17 cellular contexts compared by ENCODE assay signal in genomic region chr3:128362026-128362965, GRCh38.
"Had no signal": no experiment of that assay in that cellular context is flagged by ENCODE, and none has a peak within 500 bp of the region (broad histone marks: within the 10 kb centered on the region; RNA-seq: fewer than 3 reads in every experiment).

No MANE protein-coding gene starts in this region.

- DNase-seq: activated CD4-positive, alpha-beta memory T cell treated with anti-CD3 and anti-CD28 coated beads, Interleukin-2, amount 10 ng/mL, durations not matched to agents 7 days and 5 days; activated CD4-positive, alpha-beta T cell treated with anti-CD3 and anti-CD28 coated beads, Interleukin-2, amount 10 ng/mL, durations not matched to agents 24 days and 14 days; activated gamma-delta T cell; activated T-cell treated with anti-CD3 and anti-CD28 coated beads for 4 hours; brain microvascular endothelial cell; colonic mucosa; dorsolateral prefrontal cortex; effector memory CD8-positive, alpha-beta T cell; esophagus squamous epithelium; heart right ventricle; lower lobe of right lung; naive thymus-derived CD4-positive, alpha-beta T cell; stimulated activated CD4-positive, alpha-beta T cell treated with anti-CD3 and anti-CD28 coated beads, Interleukin-4, amount 100 ng/mL, for 1 hour; stimulated activated naive CD4-positive, alpha-beta T cell treated with Interleukin-2 at 50 U/mL for 16 hours had no signal

- H3K36me3 ChIP-seq: brain microvascular endothelial cell, colonic mucosa, thoracic aorta had no signal

- H3K4me3 ChIP-seq: colonic mucosa, dorsolateral prefrontal cortex, esophagus squamous epithelium, heart right ventricle, lower lobe of right lung, thoracic aorta, vagina had no signal

- H3K27me3 ChIP-seq: brain microvascular endothelial cell, colonic mucosa, dorsolateral prefrontal cortex, esophagus squamous epithelium, heart right ventricle, vagina had no signal

- H3K27ac ChIP-seq: brain microvascular endothelial cell, colonic mucosa, dorsolateral prefrontal cortex, esophagus squamous epithelium, lower lobe of right lung, thoracic aorta, vagina had no signal

- H3K9me3 ChIP-seq: colonic mucosa, esophagus squamous epithelium, heart right ventricle, lower lobe of right lung, thoracic aorta, vagina had no signal

- H3K4me1 ChIP-seq: colonic mucosa, esophagus squamous epithelium, lower lobe of right lung, vagina had no signal

- FAIRE-seq: endothelial cell of umbilical vein had no signal
